In genomic region chr7:128737867-128738390, GRCh38 we compare ENCODE assay signal across 9 cellular contexts. TPM values are rescaled to one million over a fixed set of nuclear protein-coding genes. Genes with fewer than 3 reads are reported as not detected.
DNase-seq lines count a peak whose midpoint lies in the region; ATAC-seq and TF ChIP-seq lines count a peak whose summit lies in the region.
"Had no signal": no experiment of that assay in that cellular context is flagged by ENCODE, and none has a peak within 500 bp of the region (broad histone marks: within the 10 kb centered on the region; RNA-seq: fewer than 3 reads in every experiment).

No MANE protein-coding gene starts in this region.

- H3K9me3 ChIP-seq in OCI-LY1 (ENCODE audit: low read length) (no peaks in the 10 kb centered on the region), parathyroid adenoma (ENCODE audit: control insufficient read depth, low read length) (no peaks in the 10 kb centered on the region)

- peaks cover 23% of the 10 kb centered on the region for H3K4me1 Mint-ChIP-seq in Calu3 (ENCODE audit: low read depth, unreplicated experiment)

- H3K27me3 ChIP-seq in OCI-LY1 (ENCODE audit: insufficient read depth, low read length) (no peaks in the 10 kb centered on the region), parathyroid adenoma (ENCODE audit: control insufficient read depth, insufficient read depth, low read length) (no peaks in the 10 kb centered on the region)

- no peaks in the 10 kb centered on the region for H3K9me3 Mint-ChIP-seq in Calu3 (ENCODE audit: low read depth, unreplicated experiment)

- H3K9ac ChIP-seq in OCI-LY1 (ENCODE audit: low read length) (no peak overlapping the region), parathyroid adenoma (no peak overlapping the region)

- TF ChIP-seq CTCF in Calu3 (IDR thresholded peaks at IDR 0.05; ENCODE audit: unreplicated experiment), result no peak
- TF ChIP-seq CTCF in OCI-LY1 (IDR thresholded peaks at IDR 0.05; ENCODE audit: low read length), result no peak
- no peak for TF ChIP-seq CTCF in parathyroid adenoma (IDR thresholded peaks at IDR 0.05)

- no peaks in the 10 kb centered on the region for H4K20me1 ChIP-seq in OCI-LY1 (ENCODE audit: insufficient read depth, low read length)

- no peaks in the 10 kb centered on the region for H3K27me3 Mint-ChIP-seq in Calu3 (ENCODE audit: unreplicated experiment)

- H3K27ac Mint-ChIP-seq in Calu3 (ENCODE audit: unreplicated experiment), result peak overlapping the region; percentile 94

- peaks cover 23% of the 10 kb centered on the region for H3K36me3 Mint-ChIP-seq in Calu3 (ENCODE audit: insufficient read depth, unreplicated experiment)

- peak overlapping the region; percentile 15 for H2AFZ ChIP-seq in OCI-LY1 (ENCODE audit: low read length)
- H2AFZ ChIP-seq in parathyroid adenoma, result peak overlapping the region; percentile 86

- BruUV-seq in Calu3 (replicated peaks; lab: Mats Ljungman, UMichigan), result no TSS peak

- no peak for DNase-seq in Calu3
- peak; percentile 11 for DNase-seq in ecto neural progenitor cell (ENCODE audit: low spot score)
- DNase-seq in NCI-H187 treated with DMSO at 0.1 percent for 48 hours (lab: John Stamatoyannopoulos, UW), result no peak
- DNase-seq in NCI-H510A (lab: John Stamatoyannopoulos, UW), result no peak
- DNase-seq in foreskin melanocyte, result no peak
- DNase-seq: NCI-H524 had no signal

- H3K4me2 ChIP-seq in OCI-LY1 (ENCODE audit: low read length) (no peak overlapping the region), parathyroid adenoma (ENCODE audit: low read length) (no peak overlapping the region)

- peaks cover 36% of the 10 kb centered on the region for H3K79me2 ChIP-seq in OCI-LY1 (ENCODE audit: insufficient read depth, low read length)
- peaks cover 28% of the 10 kb centered on the region for H3K79me2 ChIP-seq in parathyroid adenoma

- H3K4me3 ChIP-seq in OCI-LY1 (ENCODE audit: low read depth, low read length, poor library complexity, severe bottlenecking), result no peak overlapping the region
- H3K4me3 ChIP-seq in parathyroid adenoma (ENCODE audit: low read depth, low read length), result no peak overlapping the region

- H3K27ac ChIP-seq in OCI-LY1 (ENCODE audit: low read depth, low read length, poor library complexity, severe bottlenecking) (no peak overlapping the region), parathyroid adenoma (no peak overlapping the region)

- H3K36me3 ChIP-seq in OCI-LY1 (ENCODE audit: insufficient read depth, low read length) (peaks cover 6% of the 10 kb centered on the region; the same call in 1 of the 2 replicates), parathyroid adenoma (ENCODE audit: control insufficient read depth, insufficient read depth, low read length) (no peaks in the 10 kb centered on the region)

- CTCF ChIA-PET in Calu3 (lab: Charles Lee), result interaction anchor here (0.6 to 1.0 kb wide), 4 partner anchors 9 to 283 kb away, joined by 3 to 6 read pairs (median 4); partner anchors contain the start of gene KCP

- no peaks in the 10 kb centered on the region for H3F3A ChIP-seq in OCI-LY1 (ENCODE audit: insufficient read depth, low read length)

- H3K4me1 ChIP-seq in OCI-LY1 (ENCODE audit: insufficient read depth, low read length, severe bottlenecking) (peaks cover 35% of the 10 kb centered on the region), parathyroid adenoma (peaks cover 9% of the 10 kb centered on the region)

- intact Hi-C loops in Calu3 (cut with micrococcal nuclease; ENCODE audit: unreplicated experiment), result no loop called here

- no peak for ATAC-seq in GM18867 (IDR thresholded peaks at IDR 0.05; ENCODE audit: unreplicated experiment)

- H3K4me3 Mint-ChIP-seq in Calu3 (ENCODE audit: low read depth, unreplicated experiment), result peak overlapping the region; percentile 97

- no peaks in the 10 kb centered on the region for H3K9me2 ChIP-seq in OCI-LY1 (ENCODE audit: low read depth, low read length)

RNA-seq across cellular contexts. Expression of gene CALU, which starts 1.2 kb away (rescaled TPM):
- total RNA-seq in Calu3 (2022), result 115 and 154 TPM in 2 replicates

RNA-seq across cellular contexts. Expression of gene OPN1SW, which starts 37.7 kb away (rescaled TPM):
- not detected in 2 replicates for total RNA-seq in Calu3 (2022)

RNA-seq across cellular contexts. Expression of gene CCDC136, which starts 53.8 kb away (rescaled TPM):
- 2.2 and 5.9 TPM in 2 replicates for total RNA-seq in Calu3 (2022)
